ENCODE assay signal across 8 cellular contexts in the genomic region with DNA sequence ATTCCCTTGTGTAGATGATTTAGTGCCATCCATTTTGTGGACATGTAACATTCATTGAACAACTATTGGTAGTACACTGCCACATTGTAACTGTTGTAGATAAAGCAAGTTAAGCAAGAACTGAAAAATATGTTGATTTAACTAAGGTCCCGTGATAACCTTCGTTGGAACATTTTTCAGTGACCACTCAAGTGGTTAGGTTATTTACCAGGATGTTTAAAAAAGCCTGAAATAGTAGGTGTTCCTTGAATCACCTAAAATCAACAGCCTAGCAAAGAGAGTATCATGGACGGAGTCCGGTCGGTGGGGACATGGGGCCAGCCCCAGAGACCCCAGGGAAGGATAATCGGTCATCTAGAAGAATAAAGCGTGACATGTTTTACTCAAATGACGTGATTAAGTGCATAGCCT. TPM values are rescaled to one million over a fixed set of nuclear protein-coding genes. Genes with fewer than 3 reads are reported as not detected.
DNase-seq lines count a peak whose midpoint lies in the region; ATAC-seq and TF ChIP-seq lines count a peak whose summit lies in the region.

No MANE protein-coding gene starts in this region.

- peak overlapping the region; percentile 91 to 96 (median 94) for H3K27ac Mint-ChIP-seq in IgD-negative memory B cell
- H3K27ac Mint-ChIP-seq in naive B cell = peak overlapping the region in 5 of 6 donors; percentile 28 to 95 (median 94)

- no peak for TF ChIP-seq POLR2A in GM18505 (IDR thresholded peaks at IDR 0.05; ENCODE audit: borderline replicate concordance, extremely low read depth, insufficient read depth, insufficient read length)

- H3K4me3 Mint-ChIP-seq in IgD-negative memory B cell (peak overlapping the region; percentile 94 to 99 (median 97)), naive B cell (peak overlapping the region in 7 of 8 donors; percentile 92 to 100 (median 97))

- H3K27me3 Mint-ChIP-seq in IgD-negative memory B cell (no peaks in the 10 kb centered on the region), naive B cell (no peaks in the 10 kb centered on the region)

- no peak for DNase-seq in AG09309 (ENCODE audit: low read depth)
- peak in 1 of 2 donors; percentile 13 for DNase-seq in cardiac fibroblast (ENCODE audit: low read depth in 2 of 2)
- DNase-seq in naive B cell = no peak
- DNase-seq in NK-92 treated with Interleukin-12 subunit alpha and Interleukin-12 subunit beta, amount 100 ng/mL, for 24 hours (lab: John Stamatoyannopoulos, UW) = no peak
- no peak for DNase-seq in NCI-H510A treated with DMSO at 0.1 percent for 48 hours (lab: John Stamatoyannopoulos, UW)
- no peak for DNase-seq in A172 (ENCODE audit: low spot score)

- H3K36me3 Mint-ChIP-seq in IgD-negative memory B cell (no peaks in the 10 kb centered on the region), naive B cell (no peaks in the 10 kb centered on the region)

- H3K4me1 Mint-ChIP-seq in IgD-negative memory B cell (peaks cover 46 to 52% (median 50%) of the 10 kb centered on the region in 3 donors), naive B cell (peaks cover 49 to 69% (median 60%) of the 10 kb centered on the region in 3 donors)

- TF ChIP-seq CTCF in AG09309 (IDR thresholded peaks at IDR 0.05; ENCODE audit: control insufficient read depth, insufficient read depth, low read depth, low read length, missing control alignments) (no peak), cardiac fibroblast (IDR thresholded peaks at IDR 0.05; ENCODE audit: low read depth, low read length) (no peak)

- ATAC-seq in naive B cell (ENCODE audit: low read depth in 2 of 2) = no peak
- no peak for ATAC-seq in GM18505 (IDR thresholded peaks at IDR 0.05; ENCODE audit: unreplicated experiment)

- no peaks in the 10 kb centered on the region for H3K9me3 Mint-ChIP-seq in IgD-negative memory B cell
- H3K9me3 Mint-ChIP-seq in naive B cell = no peaks in the 10 kb centered on the region

- H3K4me3 ChIP-seq in AG09309 (ENCODE audit: control insufficient read depth, low read depth, low read length) (peak overlapping the region; percentile 30), cardiac fibroblast (replicated peaks in 1 of 2; ENCODE audit: low read depth in 2 of 2, low read length in 2 of 2) (peak overlapping the region; percentile 92 to 94)

RNA-seq across cellular contexts. Expression of gene AMD1, which starts 2.6 kb away (rescaled TPM):
- polyA plus RNA-seq in IgD-negative memory B cell (46.2 TPM), naive B cell (ENCODE audit: low read depth in 6 of 6) (10 to 100 TPM; 51.3 to 87.5 (median 66.3) TPM)
- 114 and 144 TPM in 2 replicates for total RNA-seq in A172 (2014; rRNA removed; shearing (Covaris generic))
